In genomic region chr21:14523234-14523633, GRCh38 we compare ENCODE assay signal across 9 cellular contexts. TPM values are rescaled to one million over a fixed set of nuclear protein-coding genes. Genes with fewer than 3 reads are reported as not detected.
DNase-seq lines count a peak whose midpoint lies in the region; ATAC-seq and TF ChIP-seq lines count a peak whose summit lies in the region.
"Had no signal": no experiment of that assay in that cellular context is flagged by ENCODE, and none has a peak within 500 bp of the region (broad histone marks: within the 10 kb centered on the region; RNA-seq: fewer than 3 reads in every experiment).

No MANE protein-coding gene starts in this region.

- no peaks in the 10 kb centered on the region for H3K27me3 Mint-ChIP-seq in T-helper 17 cell

- H3K27me3 ChIP-seq in lower lobe of right lung (ENCODE audit: low read depth): no peaks in the 10 kb centered on the region

- intact Hi-C loops in lower lobe of right lung (cut with DNase I): no loop called here

- H3K36me3 Mint-ChIP-seq in T-helper 17 cell (ENCODE audit: low read depth): peaks cover 6% of the 10 kb centered on the region

- H3K27ac Mint-ChIP-seq in T-helper 17 cell: peak overlapping the region; percentile 87

- H3K9me3 ChIP-seq in T-helper 17 cell (ENCODE audit: control insufficient read depth, low read length, poor library complexity, severe bottlenecking) (no peaks in the 10 kb centered on the region), lower lobe of right lung (no peaks in the 10 kb centered on the region)

- peaks cover 35% of the 10 kb centered on the region for H3K4me1 Mint-ChIP-seq in T-helper 17 cell

- TF ChIP-seq CTCF in lower lobe of right lung (IDR thresholded peaks at IDR 0.05): no peak

- ATAC-seq in HG02970 (IDR thresholded peaks at IDR 0.05; ENCODE audit: low FRiP score, unreplicated experiment) (peak; percentile 63), T-helper 17 cell (peak; percentile 50), lower lobe of right lung (peak; percentile 67)

- DNase-seq in NCI-H1417 (lab: John Stamatoyannopoulos, UW) (peak in 2 of 3 experiments; percentile 1 to 38), NCI-H1417 treated with DMSO at 0.1 percent for 48 hours (lab: John Stamatoyannopoulos, UW) (no peak), T-helper 17 cell (no peak), lower lobe of right lung (no peak), SKM-1 (lab: John Stamatoyannopoulos, UW; ENCODE audit: unreplicated experiment) (no peak), NCI-H1105 (lab: John Stamatoyannopoulos, UW) (no peak), COLO829 (ENCODE audit: low spot score) (no peak)

- H3K4me1 ChIP-seq in lower lobe of right lung: peaks cover 18% of the 10 kb centered on the region

- peak overlapping the region; percentile 25 for H3K4me3 ChIP-seq in lower lobe of right lung

- H3K36me3 ChIP-seq in lower lobe of right lung: no peaks in the 10 kb centered on the region

- H3K4me3 Mint-ChIP-seq in T-helper 17 cell: peak overlapping the region; percentile 84

- H3K27ac ChIP-seq in lower lobe of right lung: peak overlapping the region; percentile 51
- H3K27ac ChIP-seq: 22Rv1 had no signal

RNA-seq across cellular contexts. Expression of gene SAMSN1, which starts 22.9 kb away (rescaled TPM):
- total RNA-seq in T-helper 17 cell (10 to 100 TPM; 33.7 to 64.9 TPM), lower lobe of right lung (21.5 TPM)

Comparison
In these comparisons a context has a peak if more than half of its experiments do, and no peak if none do; other contexts are left out.
1. DNase-seq: peak in NCI-H1417 (2 of 3); none in NCI-H1417 treated with DMSO at 0.1 percent for 48 hours (single experiment), T-helper 17 cell (0 of 3), lower lobe of right lung (single experiment), SKM-1 (single experiment), NCI-H1105 (single experiment) and COLO829 (single experiment).
2. Peak in every context shown above with its lines, with median percentiles within 50 percentile points of each other: ATAC-seq.